ENCODE assay signal across 32 cellular contexts in genomic region chr2:58655152-58655551, GRCh38.
"Had no signal": no experiment of that assay in that cellular context is flagged by ENCODE, and none has a peak within 500 bp of the region (broad histone marks: within the 10 kb centered on the region; RNA-seq: fewer than 3 reads in every experiment).

No MANE protein-coding gene starts in this region.

- H3K4me3 ChIP-seq: adrenal gland, ascending aorta, body of pancreas, breast epithelium, cardiac muscle cell had no signal

- H3K4me1 ChIP-seq: adrenal gland, ascending aorta, body of pancreas, breast epithelium had no signal

- H3K9me3 ChIP-seq: adrenal gland, ascending aorta, body of pancreas, breast epithelium had no signal

- H3K27ac ChIP-seq: adrenal gland, ascending aorta, body of pancreas, brain microvascular endothelial cell, breast epithelium, cardiac muscle cell had no signal

- H3K27me3 ChIP-seq: adrenal gland, ascending aorta, body of pancreas, brain microvascular endothelial cell, breast epithelium, cardiac muscle cell had no signal

- DNase-seq: activated effector memory CD4-positive, alpha-beta T cell treated with anti-CD3 and anti-CD28 coated beads, Interleukin-2, amount 50 U/mL, for 16 hours; activated effector memory CD4-positive, alpha-beta T cell treated with Interleukin-2 at 50 U/mL for 16 hours; activated gamma-delta T cell; activated gamma-delta T cell treated with Interleukin-2 at 50 U/mL for 16 hours; activated naive CD4-positive, alpha-beta T cell; activated naive CD4-positive, alpha-beta T cell treated with anti-CD3 and anti-CD28 coated beads for 36 hours; activated naive CD4-positive, alpha-beta T cell treated with anti-CD3 and anti-CD28 coated beads, Interleukin-2, amount 10 ng/mL, durations not matched to agents 7 days and 5 days; activated naive CD4-positive, alpha-beta T cell treated with anti-CD3 and anti-CD28 coated beads, Interleukin-2, amount 50 U/mL, for 16 hours; activated naive CD4-positive, alpha-beta T cell treated with Interleukin-2 at 50 U/mL for 16 hours; activated naive CD8-positive, alpha-beta T cell treated with anti-CD3 and anti-CD28 coated beads for 36 hours; activated naive CD8-positive, alpha-beta T cell treated with anti-CD3 and anti-CD28 coated beads, Interleukin-2, amount 10 ng/mL, durations not matched to agents 7 days and 5 days; activated naive CD8-positive, alpha-beta T cell treated with anti-CD3 and anti-CD28 coated beads, Interleukin-2, amount 50 U/mL, for 24 hours; activated T-cell treated with anti-CD3 and anti-CD28 coated beads, Interleukin-2, amount 50 U/mL, for 1 hour; activated T-cell treated with anti-CD3 and anti-CD28 coated beads, Interleukin-2, amount 50 U/mL, for 24 hours; activated T-cell treated with anti-CD3 and anti-CD28 coated beads, Interleukin-2, amount 50 U/mL, for 4 hours; activated T-cell treated with anti-CD3 and anti-CD28 coated beads, Interleukin-2, amount 50 U/mL, for 48 hours; activated T-cell treated with anti-CD3 and anti-CD28 coated beads, Interleukin-2, amount 50 U/mL, for 72 hours; adrenal gland; amniotic stem cell; amygdala; anterior cingulate cortex; aorta; body of pancreas; brain microvascular endothelial cell; caudate nucleus; central memory CD4-positive, alpha-beta T cell; cerebellar nuclear complex had no signal

- FAIRE-seq: astrocyte, bronchial epithelial cell had no signal

- H3K36me3 ChIP-seq: adrenal gland, ascending aorta, brain microvascular endothelial cell, breast epithelium, cardiac muscle cell had no signal
